In the genomic region with DNA sequence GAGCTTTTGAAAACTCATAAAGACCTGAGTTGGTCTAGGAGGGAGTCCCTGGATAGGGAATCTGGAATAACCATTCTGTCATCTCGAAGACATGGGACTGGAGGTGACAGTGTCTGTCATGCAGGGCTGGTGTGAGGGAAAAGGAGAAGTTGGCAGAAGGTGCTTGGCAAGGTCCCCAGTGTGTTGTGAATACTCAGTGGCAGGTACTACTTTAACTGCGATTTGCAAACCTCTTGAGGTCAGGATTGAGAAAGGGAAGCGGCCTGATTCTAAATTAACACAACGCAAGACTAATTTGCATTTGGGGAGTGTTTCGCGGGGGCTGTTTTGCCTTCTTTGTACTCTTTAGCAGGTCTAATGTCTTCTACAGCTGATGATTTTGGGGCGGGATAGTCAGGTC, we compare ENCODE assay signal across 15 cellular contexts.
DNase-seq lines count a peak whose midpoint lies in the region; ATAC-seq and TF ChIP-seq lines count a peak whose summit lies in the region.
"Had no signal": no experiment of that assay in that cellular context is flagged by ENCODE, and none has a peak within 500 bp of the region (broad histone marks: within the 10 kb centered on the region; RNA-seq: fewer than 3 reads in every experiment).

No MANE protein-coding gene starts in this region.

- no peak overlapping the region for H3K4me3 ChIP-seq in GM12865 (ENCODE audit: low read depth, low read length)
- no peak overlapping the region for H3K4me3 ChIP-seq in mesenchymal stem cell (ENCODE audit: insufficient read depth in 1 of 2, low read depth in 1 of 2, low read length in 2 of 2)
- no peak overlapping the region for H3K4me3 ChIP-seq in gastroesophageal sphincter
- H3K4me3 ChIP-seq: dorsolateral prefrontal cortex, upper lobe of right lung had no signal

- H3K4me1 ChIP-seq in mesenchymal stem cell (ENCODE audit: control insufficient read depth, insufficient read depth, low read depth, low read length) (peaks cover 2% of the 10 kb centered on the region), gastroesophageal sphincter (no peaks in the 10 kb centered on the region)
- H3K4me1 ChIP-seq: upper lobe of right lung had no signal

- no peak overlapping the region for H2AK5ac ChIP-seq in mesenchymal stem cell (ENCODE audit: low read length, severe bottlenecking)

- no peak for TF ChIP-seq EP300 in gastroesophageal sphincter (IDR thresholded peaks at IDR 0.05)

- H3K9me3 ChIP-seq in mesenchymal stem cell (ENCODE audit: control insufficient read depth, low read length) (no peaks in the 10 kb centered on the region), gastroesophageal sphincter (no peaks in the 10 kb centered on the region)
- H3K9me3 ChIP-seq: upper lobe of right lung had no signal

- TF ChIP-seq CTCF in GM12865 (IDR thresholded peaks at IDR 0.05; ENCODE audit: insufficient read depth, low read depth, low read length, missing control alignments) (no peak), gastroesophageal sphincter (IDR thresholded peaks at IDR 0.05) (no peak)

- H3K27ac ChIP-seq in mesenchymal stem cell (ENCODE audit: low read length, poor library complexity, severe bottlenecking) (no peak overlapping the region), gastroesophageal sphincter (no peak overlapping the region)
- H3K27ac ChIP-seq: upper lobe of right lung had no signal

- H2AFZ ChIP-seq in mesenchymal stem cell (ENCODE audit: low read depth, low read length) = no peak overlapping the region

- no peak overlapping the region for H3K4ac ChIP-seq in mesenchymal stem cell (ENCODE audit: low read depth in 1 of 2, low read length in 2 of 2)

- no peak overlapping the region for H2BK120ac ChIP-seq in mesenchymal stem cell (ENCODE audit: low read depth, low read length)

- H2BK5ac ChIP-seq in mesenchymal stem cell (ENCODE audit: low read depth, low read length, poor library complexity, severe bottlenecking) = no peak overlapping the region

- no peak overlapping the region for H3K9ac ChIP-seq in mesenchymal stem cell (ENCODE audit: low read length)

- H4K8ac ChIP-seq in mesenchymal stem cell (ENCODE audit: low read length) = no peak overlapping the region

- 71% methylated on average over 7 of the region's 7 CpGs for WGBS in mesenchymal stem cell
- 83 to 90% methylated on average over 5 to 7 of the region's 7 CpGs for WGBS in gastroesophageal sphincter (ENCODE audit: low coverage in 1 of 2), 2 donors

- no peak overlapping the region for H2BK15ac ChIP-seq in mesenchymal stem cell (ENCODE audit: low read depth, poor library complexity, severe bottlenecking)

- H3K36me3 ChIP-seq in mesenchymal stem cell (ENCODE audit: control insufficient read depth in 1 of 2, insufficient read depth in 2 of 2, low read depth in 1 of 2, low read length in 2 of 2) = no peaks in the 10 kb centered on the region
- no peaks in the 10 kb centered on the region for H3K36me3 ChIP-seq in gastroesophageal sphincter
- H3K36me3 ChIP-seq: upper lobe of right lung had no signal

- H3K27me3 ChIP-seq in mesenchymal stem cell (ENCODE audit: control insufficient read depth in 1 of 2, insufficient read depth in 1 of 2, low read length in 2 of 2) (peaks cover 0 to 10% of the 10 kb centered on the region in 2 experiments), gastroesophageal sphincter (no peaks in the 10 kb centered on the region)
- H3K27me3 ChIP-seq: dorsolateral prefrontal cortex, upper lobe of right lung had no signal

- H3K79me1 ChIP-seq in mesenchymal stem cell (replicated peaks; ENCODE audit: low read length, poor library complexity, severe bottlenecking) = no peaks in the 10 kb centered on the region

- H3K14ac ChIP-seq in mesenchymal stem cell (ENCODE audit: low read length in 2 of 2) = no peak overlapping the region

- no peak overlapping the region for H2BK12ac ChIP-seq in mesenchymal stem cell (ENCODE audit: low read length in 2 of 2)

- DNase-seq in GM12865 (ENCODE audit: low read depth) (peak; percentile 81), GM19240 (ENCODE audit: insufficient read length, low spot score) (peak; percentile 20), mesenchymal stem cell (no peak), NCI-H128 (lab: John Stamatoyannopoulos, UW; ENCODE audit: unreplicated experiment) (no peak), NCI-H446 treated with DMSO at 0.1 percent for 48 hours (lab: John Stamatoyannopoulos, UW) (no peak)
- DNase-seq: activated CD8-positive, alpha-beta T cell treated with anti-CD3 and anti-CD28 coated beads, Interleukin-2, amount 10 ng/mL, durations not matched to agents 7 days and 5 days; dorsolateral prefrontal cortex; HCEC 1CT; Kasumi-1; NCI-H69; T-cell; upper lobe of right lung had no signal

- H4K91ac ChIP-seq in mesenchymal stem cell (ENCODE audit: low read length) = no peak overlapping the region

- no peak overlapping the region for H3K23ac ChIP-seq in mesenchymal stem cell (ENCODE audit: low read length in 2 of 2)

- no peak overlapping the region for H3K4me2 ChIP-seq in mesenchymal stem cell (ENCODE audit: low read length, poor library complexity, severe bottlenecking)

- peak; percentile 50 for ATAC-seq in HG02642 (IDR thresholded peaks at IDR 0.05; ENCODE audit: poor library complexity, unreplicated experiment)
- peak; percentile 51 for ATAC-seq in HG03460 (IDR thresholded peaks at IDR 0.05; ENCODE audit: unreplicated experiment)
- no peak for ATAC-seq in gastroesophageal sphincter
- ATAC-seq: activated CD8-positive, alpha-beta T cell treated with anti-CD3 and anti-CD28 coated beads, Interleukin-2, amount 10 ng/mL, durations not matched to agents 7 days and 5 days; T-cell; upper lobe of right lung had no signal

- no peak overlapping the region for H3K18ac ChIP-seq in mesenchymal stem cell (ENCODE audit: low read depth in 1 of 2, low read length in 2 of 2)

- TF ChIP-seq POLR2A in gastroesophageal sphincter (IDR thresholded peaks at IDR 0.05) = no peak

Comparison
In these comparisons a context has a peak if more than half of its experiments do, and no peak if none do; other contexts are left out.
1. DNase-seq: peak in GM12865 (single experiment) and GM19240 (single experiment); none in mesenchymal stem cell (single experiment), NCI-H128 (single experiment) and NCI-H446 treated with DMSO at 0.1 percent for 48 hours (single experiment).